ENCODE assay signal across 8 cellular contexts in genomic region chr2:113889471-113890252, GRCh38. TPM values are rescaled to one million over a fixed set of nuclear protein-coding genes. Genes with fewer than 3 reads are reported as not detected.
DNase-seq lines count a peak whose midpoint lies in the region; ATAC-seq and TF ChIP-seq lines count a peak whose summit lies in the region.

ACTR3 (plus strand) TSS chr2:113890089; CDS start chr2:113890280, 191 bp downstream.

- TF ChIP-seq CTCF in OCI-LY7 (conservative IDR thresholded peaks at IDR 0.05; ENCODE audit: low read length) (no peak), endothelial cell (IDR thresholded peaks at IDR 0.05; ENCODE audit: unreplicated experiment) (no peak), mesothelial cell of epicardium (IDR thresholded peaks at IDR 0.05; ENCODE audit: unreplicated experiment) (no peak)

- intact Hi-C loops in OCI-LY7 (cut with micrococcal nuclease; ENCODE audit: unreplicated experiment): loop anchor here (1.0 kb wide), 2 partner anchors 28 to 133 kb away; partner anchors contain the start of gene SLC35F5

- H3K4me3 Mint-ChIP-seq in endothelial cell (ENCODE audit: unreplicated experiment) (peak within 1 kb of the TSS; percentile 99), mesothelial cell of epicardium (peak within 1 kb of the TSS; percentile 99)

- H3K79me2 ChIP-seq in OCI-LY7 (ENCODE audit: insufficient read depth, low read depth, low read length): peaks cover 94% of the 10 kb centered on the region

- H3K27me3 Mint-ChIP-seq in endothelial cell (ENCODE audit: unreplicated experiment): peaks cover 17% of the 10 kb centered on the region
- H3K27me3 Mint-ChIP-seq in mesothelial cell of epicardium (ENCODE audit: low read depth): no peaks in the 10 kb centered on the region

- CTCF ChIA-PET in OCI-LY7 (lab: Charles Lee; ENCODE audit: unreplicated experiment): no interaction called here

- POLR2A ChIA-PET in OCI-LY7 (lab: Charles Lee): interaction anchor here (0.9 to 3.8 kb wide), 8 partner anchors 12 to 133 kb away, joined by 3 to 20 read pairs (median 6); partner anchors contain the start of gene SLC35F5

- peak; percentile 99 for DNase-seq in DMS 273 (lab: John Stamatoyannopoulos, UW; ENCODE audit: unreplicated experiment)
- peak; percentile 77 for DNase-seq in HuH-7.5 (ENCODE audit: low spot score)
- DNase-seq in OCI-LY7 (ENCODE audit: low spot score): peak; percentile 99
- DNase-seq in activated T-cell treated with anti-CD3 and anti-CD28 coated beads for 1 hour (ENCODE audit: low read depth): peak; percentile 95
- peak; percentile 100 for DNase-seq in endothelial cell (ENCODE audit: low spot score)
- DNase-seq in mesothelial cell of epicardium (ENCODE audit: low spot score in 2 of 2, unreplicated experiment in 2 of 2): peak; percentile 96 to 99
- peak; percentile 98 for DNase-seq in stimulated activated CD8-positive, alpha-beta memory T cell treated with anti-CD3 and anti-CD28 coated beads, Interleukin-15, amount 100 ng/mL, for 48 hours (ENCODE audit: low read depth in 2 of 2)

- H3K9me3 Mint-ChIP-seq in endothelial cell (ENCODE audit: unreplicated experiment): no peaks in the 10 kb centered on the region
- no peaks in the 10 kb centered on the region for H3K9me3 Mint-ChIP-seq in mesothelial cell of epicardium

- BruUV-seq in OCI-LY7 (replicated peaks; lab: Mats Ljungman, UMichigan): no TSS peak

- H3K4me1 Mint-ChIP-seq in endothelial cell (ENCODE audit: unreplicated experiment) (peaks cover 45% of the 10 kb centered on the region), mesothelial cell of epicardium (peaks cover 63% of the 10 kb centered on the region)

- H2AFZ ChIP-seq in OCI-LY7 (ENCODE audit: low read length): no peak within 1 kb of the TSS; the same call in 1 of the 2 replicates

- peaks cover 27% of the 10 kb centered on the region for H4K20me1 ChIP-seq in OCI-LY7 (ENCODE audit: insufficient read depth, low read length)

- ATAC-seq in GM21526 (IDR thresholded peaks at IDR 0.05; ENCODE audit: low FRiP score, unreplicated experiment): peak; percentile 49

- H3K4me2 ChIP-seq in OCI-LY7 (ENCODE audit: low read length): peak within 1 kb of the TSS; percentile 99

- H3K36me3 ChIP-seq in OCI-LY7 (ENCODE audit: insufficient read depth, low read length): peaks cover 56% of the 10 kb centered on the region

- H3K27ac Mint-ChIP-seq in endothelial cell (ENCODE audit: unreplicated experiment) (peak within 1 kb of the TSS; percentile 100), mesothelial cell of epicardium (peak within 1 kb of the TSS; percentile 100)

- H3K36me3 Mint-ChIP-seq in endothelial cell (ENCODE audit: low read depth, unreplicated experiment) (peaks cover 18% of the 10 kb centered on the region), mesothelial cell of epicardium (peaks cover 2% of the 10 kb centered on the region)

- peak within 1 kb of the TSS; percentile 92 for H3K27ac ChIP-seq in OCI-LY7 (ENCODE audit: low read depth, low read length, poor library complexity, severe bottlenecking)

- no peaks in the 10 kb centered on the region for H3K9me3 ChIP-seq in OCI-LY7 (ENCODE audit: low read length)

- no peaks in the 10 kb centered on the region for H3K9me2 ChIP-seq in OCI-LY7 (ENCODE audit: insufficient read depth, low read length)

- H3K4me3 ChIP-seq in OCI-LY7 (ENCODE audit: low read depth, low read length, poor library complexity, severe bottlenecking): peak within 1 kb of the TSS; percentile 82

- peaks cover 69% of the 10 kb centered on the region for H3K4me1 ChIP-seq in OCI-LY7 (ENCODE audit: insufficient read depth, low read length, poor library complexity, severe bottlenecking)

RNA-seq across cellular contexts. Expression of gene ACTR3, which starts in this region (rescaled TPM):
- total RNA-seq in OCI-LY7 (2014; rRNA removed; shearing (Covaris generic)): 168 and 192 TPM in 2 replicates
- total RNA-seq in OCI-LY7 (2022) (307 and 320 TPM in 2 replicates), endothelial cell (ENCODE audit: unreplicated experiment) (284 TPM), mesothelial cell of epicardium (150 to 163 TPM (median 151 TPM) in 3 replicates)

Comparison
In these comparisons a context has a peak if more than half of its experiments do, and no peak if none do; other contexts are left out.
1. Peak in every context shown above with its lines: DNase-seq, ATAC-seq, H3K4me3 ChIP-seq and H3K27ac ChIP-seq.